In the genomic region with DNA sequence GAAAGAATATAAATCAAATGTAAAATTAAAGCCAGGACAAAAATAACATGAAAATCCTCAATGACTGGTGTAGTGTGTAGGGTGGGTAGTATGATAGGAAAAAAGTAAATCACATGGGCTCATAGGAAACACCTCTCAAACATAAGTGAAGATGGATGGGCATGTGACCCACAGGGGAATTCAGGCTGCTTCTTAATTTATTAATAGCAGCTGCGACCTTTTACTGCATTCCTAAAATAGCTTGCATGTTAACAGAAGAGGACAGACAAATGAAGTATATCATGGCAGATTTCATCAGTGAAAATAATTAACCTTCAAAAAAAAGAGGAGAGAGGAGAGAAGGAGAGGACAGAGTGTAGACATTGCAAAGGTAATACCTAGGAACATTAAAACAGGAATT, we compare ENCODE assay signal across 1 cellular context.
TF ChIP-seq lines count a peak whose summit lies in the region.

No MANE protein-coding gene starts in this region.

TF ChIP-seq in GM12878, 131 proteins besides CTCF, POLR2A, EP300 and RAD21 (continued from another document):
- TF ChIP-seq, protein P1, sequence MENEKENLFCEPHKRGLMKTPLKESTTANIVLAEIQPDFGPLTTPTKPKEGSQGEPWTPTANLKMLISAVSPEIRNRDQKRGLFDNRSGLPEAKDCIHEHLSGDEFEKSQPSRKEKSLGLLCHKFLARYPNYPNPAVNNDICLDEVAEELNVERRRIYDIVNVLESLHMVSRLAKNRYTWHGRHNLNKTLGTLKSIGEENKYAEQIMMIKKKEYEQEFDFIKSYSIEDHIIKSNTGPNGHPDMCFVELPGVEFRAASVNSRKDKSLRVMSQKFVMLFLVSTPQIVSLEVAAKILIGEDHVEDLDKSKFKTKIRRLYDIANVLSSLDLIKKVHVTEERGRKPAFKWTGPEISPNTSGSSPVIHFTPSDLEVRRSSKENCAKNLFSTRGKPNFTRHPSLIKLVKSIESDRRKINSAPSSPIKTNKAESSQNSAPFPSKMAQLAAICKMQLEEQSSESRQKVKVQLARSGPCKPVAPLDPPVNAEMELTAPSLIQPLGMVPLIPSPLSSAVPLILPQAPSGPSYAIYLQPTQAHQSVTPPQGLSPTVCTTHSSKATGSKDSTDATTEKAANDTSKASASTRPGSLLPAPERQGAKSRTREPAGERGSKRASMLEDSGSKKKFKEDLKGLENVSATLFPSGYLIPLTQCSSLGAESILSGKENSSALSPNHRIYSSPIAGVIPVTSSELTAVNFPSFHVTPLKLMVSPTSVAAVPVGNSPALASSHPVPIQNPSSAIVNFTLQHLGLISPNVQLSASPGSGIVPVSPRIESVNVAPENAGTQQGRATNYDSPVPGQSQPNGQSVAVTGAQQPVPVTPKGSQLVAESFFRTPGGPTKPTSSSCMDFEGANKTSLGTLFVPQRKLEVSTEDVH (IDR thresholded peaks at IDR 0.05; ENCODE audit: low read depth, partially characterized antibody): no peak
- TF ChIP-seq CREM (IDR thresholded peaks at IDR 0.05; ENCODE audit: low read depth) (peak; percentile 42; the same call in 1 of the 2 replicates), FOXM1 (IDR thresholded peaks at IDR 0.05; ENCODE audit: low read depth, low read length) (peak; percentile 79; the same call in 1 of the 2 replicates), MEF2A (IDR thresholded peaks at IDR 0.05; ENCODE audit: insufficient read depth, low read depth, low read length) (peak; percentile 98), CBFB (IDR thresholded peaks at IDR 0.05; ENCODE audit: low read depth) (no peak), SREBF1 (IDR thresholded peaks at IDR 0.05; ENCODE audit: low read length) (no peak), MTA2 (IDR thresholded peaks at IDR 0.05; ENCODE audit: low read depth) (peak; percentile 35; the same call in 1 of the 2 replicates), KLF5 (IDR thresholded peaks at IDR 0.05; ENCODE audit: partially characterized antibody) (no peak), ATF7 (IDR thresholded peaks at IDR 0.05; ENCODE audit: low read depth) (0 out of 2 replicates have a peak, but pooled peaks have one; percentile 32), RB1 (IDR thresholded peaks at IDR 0.05; ENCODE audit: borderline replicate concordance) (no peak), BHLHE40 (IDR thresholded peaks at IDR 0.05; ENCODE audit: borderline replicate concordance in 1 of 2, low read depth in 2 of 2, low read length in 1 of 2) (peak; percentile 20 to 33; a peak in 1 of 4 replicates), NR2C2 (IDR thresholded peaks at IDR 0.05; ENCODE audit: borderline replicate concordance, control insufficient read depth, insufficient read length, low read depth) (no peak), NFIC (IDR thresholded peaks at IDR 0.05; ENCODE audit: low read depth, low read length) (peak; percentile 72), ZBED1 (IDR thresholded peaks at IDR 0.05; ENCODE audit: borderline replicate concordance) (0 out of 2 replicates have a peak, but pooled peaks have one; percentile 70)
- TF ChIP-seq, protein P2, sequence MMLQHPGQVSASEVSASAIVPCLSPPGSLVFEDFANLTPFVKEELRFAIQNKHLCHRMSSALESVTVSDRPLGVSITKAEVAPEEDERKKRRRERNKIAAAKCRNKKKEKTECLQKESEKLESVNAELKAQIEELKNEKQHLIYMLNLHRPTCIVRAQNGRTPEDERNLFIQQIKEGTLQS (IDR thresholded peaks at IDR 0.05; ENCODE audit: borderline replicate concordance, extremely low read depth, low read depth, low read length): 0 out of 2 replicates have a peak, but pooled peaks have one; percentile 52
- TF ChIP-seq, protein P3, sequence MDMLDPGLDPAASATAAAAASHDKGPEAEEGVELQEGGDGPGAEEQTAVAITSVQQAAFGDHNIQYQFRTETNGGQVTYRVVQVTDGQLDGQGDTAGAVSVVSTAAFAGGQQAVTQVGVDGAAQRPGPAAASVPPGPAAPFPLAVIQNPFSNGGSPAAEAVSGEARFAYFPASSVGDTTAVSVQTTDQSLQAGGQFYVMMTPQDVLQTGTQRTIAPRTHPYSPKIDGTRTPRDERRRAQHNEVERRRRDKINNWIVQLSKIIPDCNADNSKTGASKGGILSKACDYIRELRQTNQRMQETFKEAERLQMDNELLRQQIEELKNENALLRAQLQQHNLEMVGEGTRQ (IDR thresholded peaks at IDR 0.05; ENCODE audit: borderline replicate concordance, low read depth, low read length): peak; percentile 57; the same call in 1 of the 2 replicates
- TF ChIP-seq, protein P4, sequence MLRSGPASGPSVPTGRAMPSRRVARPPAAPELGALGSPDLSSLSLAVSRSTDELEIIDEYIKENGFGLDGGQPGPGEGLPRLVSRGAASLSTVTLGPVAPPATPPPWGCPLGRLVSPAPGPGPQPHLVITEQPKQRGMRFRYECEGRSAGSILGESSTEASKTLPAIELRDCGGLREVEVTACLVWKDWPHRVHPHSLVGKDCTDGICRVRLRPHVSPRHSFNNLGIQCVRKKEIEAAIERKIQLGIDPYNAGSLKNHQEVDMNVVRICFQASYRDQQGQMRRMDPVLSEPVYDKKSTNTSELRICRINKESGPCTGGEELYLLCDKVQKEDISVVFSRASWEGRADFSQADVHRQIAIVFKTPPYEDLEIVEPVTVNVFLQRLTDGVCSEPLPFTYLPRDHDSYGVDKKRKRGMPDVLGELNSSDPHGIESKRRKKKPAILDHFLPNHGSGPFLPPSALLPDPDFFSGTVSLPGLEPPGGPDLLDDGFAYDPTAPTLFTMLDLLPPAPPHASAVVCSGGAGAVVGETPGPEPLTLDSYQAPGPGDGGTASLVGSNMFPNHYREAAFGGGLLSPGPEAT (IDR thresholded peaks at IDR 0.05; ENCODE audit: low read depth): 0 out of 2 replicates have a peak, but pooled peaks have one; percentile 22
- TF ChIP-seq, protein P5, sequence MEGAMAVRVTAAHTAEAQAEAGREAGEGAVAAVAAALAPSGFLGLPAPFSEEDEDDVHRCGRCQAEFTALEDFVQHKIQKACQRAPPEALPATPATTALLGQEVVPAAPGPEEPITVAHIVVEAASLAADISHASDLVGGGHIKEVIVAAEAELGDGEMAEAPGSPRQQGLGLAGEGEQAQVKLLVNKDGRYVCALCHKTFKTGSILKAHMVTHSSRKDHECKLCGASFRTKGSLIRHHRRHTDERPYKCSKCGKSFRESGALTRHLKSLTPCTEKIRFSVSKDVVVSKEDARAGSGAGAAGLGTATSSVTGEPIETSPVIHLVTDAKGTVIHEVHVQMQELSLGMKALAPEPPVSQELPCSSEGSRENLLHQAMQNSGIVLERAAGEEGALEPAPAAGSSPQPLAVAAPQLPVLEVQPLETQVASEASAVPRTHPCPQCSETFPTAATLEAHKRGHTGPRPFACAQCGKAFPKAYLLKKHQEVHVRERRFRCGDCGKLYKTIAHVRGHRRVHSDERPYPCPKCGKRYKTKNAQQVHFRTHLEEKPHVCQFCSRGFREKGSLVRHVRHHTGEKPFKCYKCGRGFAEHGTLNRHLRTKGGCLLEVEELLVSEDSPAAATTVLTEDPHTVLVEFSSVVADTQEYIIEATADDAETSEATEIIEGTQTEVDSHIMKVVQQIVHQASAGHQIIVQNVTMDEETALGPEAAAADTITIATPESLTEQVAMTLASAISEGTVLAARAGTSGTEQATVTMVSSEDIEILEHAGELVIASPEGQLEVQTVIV (IDR thresholded peaks at IDR 0.05; ENCODE audit: borderline replicate concordance, partially characterized antibody): peak; percentile 35
